7 cellular contexts compared by ENCODE assay signal in the genomic region with DNA sequence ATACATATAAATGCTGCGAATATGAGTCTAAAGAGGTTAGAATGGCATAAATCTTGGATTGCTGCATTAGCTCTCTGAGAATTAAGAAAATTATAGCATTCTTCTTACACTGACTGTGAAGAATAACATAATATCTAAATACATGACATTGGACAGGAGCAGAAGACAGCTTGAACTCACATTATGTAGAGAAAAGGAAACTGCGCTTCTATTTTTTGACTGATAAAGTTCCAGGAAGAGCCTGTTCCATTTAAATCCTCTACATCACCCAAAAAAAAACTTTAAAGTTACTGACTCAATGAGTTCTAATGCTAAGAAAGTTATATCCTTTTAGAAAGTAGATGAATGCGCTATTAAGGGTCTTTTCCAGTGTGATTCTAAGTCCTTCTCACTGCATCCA. TPM values are rescaled to one million over a fixed set of nuclear protein-coding genes. Genes with fewer than 3 reads are reported as not detected.
"Had no signal": no experiment of that assay in that cellular context is flagged by ENCODE, and none has a peak within 500 bp of the region (broad histone marks: within the 10 kb centered on the region; RNA-seq: fewer than 3 reads in every experiment).

No MANE protein-coding gene starts in this region.

RNA-seq across cellular contexts. Expression of a gene that starts 17.4 kb away (rescaled TPM):
- total RNA-seq: GM23248, GM23338, H1, H4, H7, H9, HFFc6 had no signal

RNA-seq across cellular contexts. Expression of a gene that starts 27.8 kb away (rescaled TPM):
- total RNA-seq: GM23248, GM23338, H1, H4, H7, H9, HFFc6 had no signal
